In genomic region chr4:140236649-140237160, GRCh38 we compare ENCODE assay signal across 2 cellular contexts.
TF ChIP-seq lines count a peak whose summit lies in the region.

No MANE protein-coding gene starts in this region.

TF ChIP-seq in SK-N-SH, 30 proteins besides CTCF, POLR2A, EP300 and RAD21 (continued from another document):
- TF ChIP-seq ZBTB33 (IDR thresholded peaks at IDR 0.05; ENCODE audit: borderline replicate concordance, low read depth), result no peak
- TF ChIP-seq YY1 (IDR thresholded peaks at IDR 0.05; ENCODE audit: low read depth), result no peak
- no peak for TF ChIP-seq GATA2 (CRISPR knock-in tag; IDR thresholded peaks at IDR 0.05)
- no peak for TF ChIP-seq EZH2phosphoT487 (IDR thresholded peaks at IDR 0.05; ENCODE audit: borderline replicate concordance, low read depth)
- no peak for TF ChIP-seq RCOR1 (IDR thresholded peaks at IDR 0.05; ENCODE audit: low read length)
- no peak for TF ChIP-seq TAF1 (IDR thresholded peaks at IDR 0.05; ENCODE audit: borderline replicate concordance, low read depth, low read length)

TF ChIP-seq in SK-N-SH treated with all-trans-retinoic acid at 6 μM for 48 hours, 23 proteins besides CTCF, POLR2A, EP300 and RAD21 (continued from another document):
- TF ChIP-seq TSHZ2 (CRISPR knock-in tag; IDR thresholded peaks at IDR 0.05), result no peak
TF ChIP-seq in SK-N-SH treated with all-trans-retinoic acid at 6 μM for 48 hours: peak in this region for 0.
